8 cellular contexts compared by ENCODE assay signal in genomic region chr19:45038931-45039893, GRCh38.
DNase-seq lines count a peak whose midpoint lies in the region; ATAC-seq and TF ChIP-seq lines count a peak whose summit lies in the region.

TSS of gene CLASRP (plus strand) at chr19:45039045. CDS start at chr19:45040213, 1,168 bp downstream.

- DNase-seq in NCI-H82 (lab: John Stamatoyannopoulos, UW) (peak; percentile 95), medulla oblongata (ENCODE audit: extremely low spot score) (peak; percentile 95)
- peak; percentile 66 to 88 for DNase-seq in activated CD8-positive, alpha-beta memory T cell treated with anti-CD3 and anti-CD28 coated beads for 1 hour (ENCODE audit: extremely low read depth in 1 of 2, low read depth in 1 of 2)
- DNase-seq in effector CD8-positive, alpha-beta T cell (lab: John Stamatoyannopoulos, UW) = peak; percentile 82
- peak; percentile 73 to 87 (median 76) for DNase-seq in stimulated activated CD4-positive, alpha-beta T cell treated with anti-CD3 and anti-CD28 coated beads, TNF-alpha, amount 100 ng/mL, for 48 hours (ENCODE audit: low read depth in 3 of 3)

- no peak for TF ChIP-seq CTCF in C4-2B (conservative IDR thresholded peaks at IDR 0.05)

- H3K27ac ChIP-seq in C4-2B = peak within 1 kb of the TSS; percentile 81

- ATAC-seq in GM19395 (IDR thresholded peaks at IDR 0.05; ENCODE audit: unreplicated experiment) (peak; percentile 86), HG03571 (IDR thresholded peaks at IDR 0.05; ENCODE audit: unreplicated experiment) (peak; percentile 78)

Comparison
In these comparisons a context has a peak if more than half of its experiments do, and no peak if none do; other contexts are left out.
1. Peak in every context shown above with its lines: DNase-seq, ATAC-seq and H3K27ac ChIP-seq.